8 cellular contexts compared by ENCODE assay signal in the genomic region with DNA sequence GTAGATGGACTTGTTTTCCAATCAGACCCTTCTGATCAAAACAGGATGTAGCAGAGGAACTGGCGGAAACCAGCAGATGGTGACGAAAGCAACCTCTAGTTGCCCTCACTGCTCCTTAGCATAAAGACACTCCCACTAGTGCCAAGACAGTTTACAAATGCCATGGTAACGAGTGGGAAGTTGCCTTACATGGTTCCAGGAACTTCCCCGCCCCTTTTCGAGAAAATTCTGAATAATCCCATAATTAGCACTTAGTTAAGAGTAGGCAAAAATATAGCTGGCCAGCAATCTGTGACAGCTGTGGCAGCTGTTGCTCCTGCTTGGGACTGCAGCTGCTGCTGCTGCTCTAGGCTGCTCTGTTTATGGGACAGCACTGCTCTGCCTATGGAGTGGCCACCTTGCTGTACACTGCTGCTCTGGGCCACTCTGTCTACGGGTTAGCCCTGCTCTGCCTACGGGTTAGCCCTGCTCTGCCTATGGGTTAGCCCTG. TPM values are rescaled to one million over a fixed set of nuclear protein-coding genes. Genes with fewer than 3 reads are reported as not detected.
DNase-seq lines count a peak whose midpoint lies in the region; ATAC-seq and TF ChIP-seq lines count a peak whose summit lies in the region.

No MANE protein-coding gene starts in this region.

- TF ChIP-seq CTCF in dorsolateral prefrontal cortex (IDR thresholded peaks at IDR 0.05 in 54 of 56, conservative IDR thresholded peaks at IDR 0.05 in 2 of 56; ENCODE audit: low read depth in 1 of 56, partially characterized antibody in 56 of 56): no peak

- no peaks in the 10 kb centered on the region for H3K36me3 Mint-ChIP-seq in immature natural killer cell

- H3K4me3 ChIP-seq in dorsolateral prefrontal cortex: no peak overlapping the region

- no peak overlapping the region for H3K27ac ChIP-seq in dorsolateral prefrontal cortex

- peak; percentile 34 for ATAC-seq in HG03432 (IDR thresholded peaks at IDR 0.05; ENCODE audit: unreplicated experiment)
- ATAC-seq in GM19463 (IDR thresholded peaks at IDR 0.05; ENCODE audit: unreplicated experiment): no peak
- no peak for ATAC-seq in GM21447 (IDR thresholded peaks at IDR 0.05; ENCODE audit: unreplicated experiment)

- DNase-seq in DMS 273 (lab: John Stamatoyannopoulos, UW; ENCODE audit: unreplicated experiment): peak; percentile 58
- DNase-seq in activated CD4-positive, CD25-positive, alpha-beta regulatory T cell treated with anti-CD3 and anti-CD28 coated beads, Interleukin-2, amount 50 U/mL, for 72 hours: peak; percentile 41
- DNase-seq in immature natural killer cell: peak; percentile 75 to 81 (median 76)
- no peak for DNase-seq in 8988T
- DNase-seq in dorsolateral prefrontal cortex: no peak

- H3K27me3 Mint-ChIP-seq in immature natural killer cell (ENCODE audit: low read depth in 3 of 3): peaks cover 0 to 5% (median 0%) of the 10 kb centered on the region in 3 donors

- intact Hi-C loops in dorsolateral prefrontal cortex (cut with DNase I): no loop called here

- H3K4me1 Mint-ChIP-seq in immature natural killer cell: peaks cover 30 to 54% of the 10 kb centered on the region in 2 donors

- no peaks in the 10 kb centered on the region for H3K9me3 Mint-ChIP-seq in immature natural killer cell

- H3K27me3 ChIP-seq in dorsolateral prefrontal cortex: no peaks in the 10 kb centered on the region

- H3K4me3 Mint-ChIP-seq in immature natural killer cell: peak overlapping the region; percentile 24 to 57 (median 31)

- peak overlapping the region; percentile 81 to 94 (median 85) for H3K27ac Mint-ChIP-seq in immature natural killer cell

RNA-seq across cellular contexts. Expression of gene SORL1, which starts 33.4 kb away (rescaled TPM):
- polyA plus RNA-seq in immature natural killer cell: 100 to 1,000 TPM; 125 to 281 (median 189) TPM
- total RNA-seq in dorsolateral prefrontal cortex: 100 to 1,000 TPM; 181 to 321 (median 250) TPM

Comparison
In these comparisons a context has a peak if more than half of its experiments do, and no peak if none do; other contexts are left out.
1. DNase-seq: peak in DMS 273 (single experiment), activated CD4-positive, CD25-positive, alpha-beta regulatory T cell treated with anti-CD3 and anti-CD28 coated beads, Interleukin-2, amount 50 U/mL, for 72 hours (single experiment) and immature natural killer cell (3 of 3); none in 8988T (single experiment) and dorsolateral prefrontal cortex (0 of 10).